In the genomic region with DNA sequence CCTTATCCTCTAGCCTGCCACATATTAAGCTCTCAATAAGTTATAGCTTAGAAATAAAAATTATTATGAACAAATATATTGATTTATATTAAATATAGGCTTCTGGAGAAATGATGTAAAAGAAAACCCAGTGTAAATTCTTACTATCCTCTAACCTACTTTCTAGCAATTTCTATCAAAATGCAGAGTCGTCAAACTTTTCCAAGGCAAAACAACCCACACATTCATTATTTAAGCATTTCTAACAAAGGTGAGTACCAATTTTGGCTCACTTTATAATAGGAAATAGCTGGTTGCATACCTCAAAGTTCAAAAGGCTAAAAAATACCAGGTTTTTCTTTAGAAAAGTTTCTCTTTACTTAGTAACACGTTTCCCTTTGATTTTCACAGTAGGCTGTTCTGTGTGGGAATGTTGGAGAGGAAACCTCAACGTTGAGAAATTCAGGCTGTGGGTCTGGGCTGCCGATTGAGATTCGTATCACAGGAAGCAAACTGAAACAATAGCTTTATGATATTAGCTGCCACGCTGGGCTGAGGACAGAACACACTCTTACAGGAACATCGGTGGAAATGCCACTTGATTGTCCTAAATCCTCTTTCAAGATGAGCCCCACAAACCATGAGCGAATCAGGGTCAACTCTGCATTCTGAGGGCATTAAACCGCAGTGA, we compare ENCODE assay signal across 11 cellular contexts. TPM values are rescaled to one million over a fixed set of nuclear protein-coding genes. Genes with fewer than 3 reads are reported as not detected.
DNase-seq lines count a peak whose midpoint lies in the region; ATAC-seq and TF ChIP-seq lines count a peak whose summit lies in the region.
"Had no signal": no experiment of that assay in that cellular context is flagged by ENCODE, and none has a peak within 500 bp of the region (broad histone marks: within the 10 kb centered on the region; RNA-seq: fewer than 3 reads in every experiment).

No MANE protein-coding gene starts in this region.

- peaks cover 63% of the 10 kb centered on the region for H3K4me1 ChIP-seq in CD8-positive, alpha-beta memory T cell (ENCODE audit: insufficient read depth, low read length)
- peaks cover 18% of the 10 kb centered on the region for H3K4me1 ChIP-seq in psoas muscle
- H3K4me1 ChIP-seq: Caco-2 had no signal

- ATAC-seq in psoas muscle (peak in 1 of 4 donors; percentile 15), GM18909 (IDR thresholded peaks at IDR 0.05; ENCODE audit: poor library complexity, unreplicated experiment) (no peak), HG03439 (IDR thresholded peaks at IDR 0.05; ENCODE audit: unreplicated experiment) (no peak), HG03108 (IDR thresholded peaks at IDR 0.05; ENCODE audit: unreplicated experiment) (no peak)

- H3K27me3 Mint-ChIP-seq in CD8-positive, alpha-beta memory T cell = no peaks in the 10 kb centered on the region

- H3K4me3 Mint-ChIP-seq in CD8-positive, alpha-beta memory T cell = peak overlapping the region; percentile 7 to 90 (median 71)

- no peaks in the 10 kb centered on the region for H3K9me3 Mint-ChIP-seq in CD8-positive, alpha-beta memory T cell

- POLR2A ChIA-PET in CD8-positive, alpha-beta memory T cell (lab: Charles Lee) = no interaction called here

- no peak overlapping the region for H3K27ac ChIP-seq in CD8-positive, alpha-beta memory T cell (ENCODE audit: low read depth, low read length)
- peak overlapping the region; percentile 56 for H3K27ac ChIP-seq in caudate nucleus (ENCODE audit: low read depth, low read length)
- H3K27ac ChIP-seq in psoas muscle = peak overlapping the region; percentile 54
- H3K27ac ChIP-seq: cardiac muscle cell had no signal

- H3K4me3 ChIP-seq in CD8-positive, alpha-beta memory T cell (ENCODE audit: low read length) = peak overlapping the region; percentile 23
- no peak overlapping the region for H3K4me3 ChIP-seq in psoas muscle
- H3K4me3 ChIP-seq: cardiac muscle cell had no signal

- no peaks in the 10 kb centered on the region for H3K36me3 ChIP-seq in CD8-positive, alpha-beta memory T cell (ENCODE audit: insufficient read depth, low read length)
- H3K36me3 ChIP-seq in psoas muscle (ENCODE audit: insufficient read depth in 1 of 2, low read depth in 1 of 2) = peaks cover 0 to 25% of the 10 kb centered on the region in 2 donors
- H3K36me3 ChIP-seq: cardiac muscle cell had no signal

- H3K9me3 ChIP-seq in CD8-positive, alpha-beta memory T cell (ENCODE audit: low read length) = no peaks in the 10 kb centered on the region
- H3K9me3 ChIP-seq in psoas muscle = no peaks in the 10 kb centered on the region
- H3K9me3 ChIP-seq: Caco-2 had no signal

- peaks cover 56 to 71% (median 70%) of the 10 kb centered on the region in 3 donors for H3K4me1 Mint-ChIP-seq in CD8-positive, alpha-beta memory T cell

- 63 to 68% (median 64%) methylated on average over 9 of the region's 9 CpGs for WGBS in psoas muscle, 3 donors

- no peak for TF ChIP-seq CTCF in psoas muscle (IDR thresholded peaks at IDR 0.05)

- peak overlapping the region in 6 of 8 donors; percentile 4 to 91 (median 81) for H3K27ac Mint-ChIP-seq in CD8-positive, alpha-beta memory T cell

- no peaks in the 10 kb centered on the region for H3K36me3 Mint-ChIP-seq in CD8-positive, alpha-beta memory T cell

- CTCF ChIA-PET in CD8-positive, alpha-beta memory T cell (lab: Charles Lee) = interaction anchor here (0.7 to 1.5 kb wide), 4 partner anchors 8 to 287 kb away, joined by 3 to 4 read pairs (median 3); no protein-coding TSS in a partner anchor

- intact Hi-C loops in psoas muscle (cut with DNase I) = no loop called here

- DNase-seq in CD8-positive, alpha-beta memory T cell = no peak
- DNase-seq in MV-4-11 (lab: John Stamatoyannopoulos, UW) = peak; percentile 42
- no peak for DNase-seq in caudate nucleus (lab: John Stamatoyannopoulos, UW)
- no peak for DNase-seq in psoas muscle
- DNase-seq: Caco-2; NCI-H345; stimulated activated CD4-positive, alpha-beta T cell treated with anti-CD3 and anti-CD28 coated beads, Interleukin-4, amount 100 ng/mL, for 24 hours had no signal

- no peaks in the 10 kb centered on the region for H3K27me3 ChIP-seq in CD8-positive, alpha-beta memory T cell (ENCODE audit: insufficient read depth, low read length, poor library complexity, severe bottlenecking)
- no peaks in the 10 kb centered on the region for H3K27me3 ChIP-seq in psoas muscle (ENCODE audit: insufficient read depth in 3 of 3, low read length in 2 of 3)
- H3K27me3 ChIP-seq: cardiac muscle cell had no signal

RNA-seq across cellular contexts. Expression of a gene that starts 53.0 kb away (rescaled TPM):
- total RNA-seq in CD8-positive, alpha-beta memory T cell = 10 to 100 TPM in 1 of 2 experiments, 1 to 10 TPM in 1; 9.0 to 14.5 TPM
- 1.4 TPM for polyA plus RNA-seq in CD8-positive, alpha-beta memory T cell
- 100 to 1,000 TPM in 2 of 4 donors, 10 to 100 TPM in 2; 44.3 to 123 (median 98.3) TPM for total RNA-seq in psoas muscle
- 100 to 1,000 TPM in 1 of 3 donors, 10 to 100 TPM in 2; 39.2 to 112 (median 49.9) TPM for polyA plus RNA-seq in psoas muscle
